16 cellular contexts compared by ENCODE assay signal in the genomic region with DNA sequence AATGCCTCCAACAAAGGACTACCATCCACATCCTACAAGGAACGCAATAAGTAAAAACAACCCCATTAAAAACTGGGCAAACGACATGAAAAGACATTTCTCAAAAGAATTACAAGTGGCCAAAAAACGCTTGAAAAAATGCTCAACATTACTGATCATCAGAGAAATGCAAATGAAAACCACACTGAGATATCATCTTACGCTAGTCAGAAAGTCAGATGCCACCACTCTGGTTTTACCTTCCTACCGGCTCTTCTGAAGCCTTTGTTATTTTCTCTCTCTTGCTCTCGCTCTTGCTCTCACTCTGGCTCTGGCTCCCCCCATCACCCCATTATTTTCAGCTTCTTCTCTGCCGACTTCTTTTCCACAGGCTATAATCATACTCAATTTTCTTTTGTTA. TPM values are rescaled to one million over a fixed set of nuclear protein-coding genes. Genes with fewer than 3 reads are reported as not detected.
A peak's percentile ranks its signal among the peaks of the same experiment; 100 is the strongest.
DNase-seq lines count a peak whose midpoint lies in the region; ATAC-seq and FAIRE-seq lines count a peak whose summit lies in the region.
"Had no signal": no experiment of that assay in that cellular context is flagged by ENCODE, and none has a peak within 500 bp of the region (broad histone marks: within the 10 kb centered on the region; RNA-seq: fewer than 3 reads in every experiment).

No MANE protein-coding gene starts in this region.

- no peaks in the 10 kb centered on the region for H3K79me2 ChIP-seq in GM23248 (ENCODE audit: insufficient read depth)

- H3K27ac ChIP-seq in small intestine (ENCODE audit: low read depth in 1 of 2, low read length in 1 of 2) = no peak overlapping the region
- H3K27ac ChIP-seq in GM23248 = no peak overlapping the region
- H3K27ac ChIP-seq: thyroid gland had no signal

- no peaks in the 10 kb centered on the region for H3K9me3 Mint-ChIP-seq in activated T-cell treated with anti-CD3 and anti-CD28 coated beads, Interleukin-2, amount 50 U/mL, for 24 hours
- no peaks in the 10 kb centered on the region for H3K9me3 Mint-ChIP-seq in T-cell

- peaks cover 0 to 3% of the 10 kb centered on the region in 2 donors for H3K4me1 ChIP-seq in small intestine (ENCODE audit: control insufficient read depth in 2 of 2, insufficient read depth in 1 of 2, low read depth in 1 of 2, low read length in 1 of 2)
- no peaks in the 10 kb centered on the region for H3K4me1 ChIP-seq in GM23248 (ENCODE audit: insufficient read depth)
- H3K4me1 ChIP-seq: thyroid gland had no signal

- H3K9ac ChIP-seq in GM23248 = no peak overlapping the region

- no peak overlapping the region for H3K4me2 ChIP-seq in GM23248 (ENCODE audit: unreplicated experiment)

- H3F3A ChIP-seq in GM23248 (ENCODE audit: insufficient read depth) = no peaks in the 10 kb centered on the region

- no peaks in the 10 kb centered on the region for H3K27me3 Mint-ChIP-seq in activated T-cell treated with anti-CD3 and anti-CD28 coated beads, Interleukin-2, amount 50 U/mL, for 24 hours
- H3K27me3 Mint-ChIP-seq in T-cell = no peaks in the 10 kb centered on the region

- no peak overlapping the region for H2AFZ ChIP-seq in GM23248

- no peaks in the 10 kb centered on the region for H3K9me2 ChIP-seq in GM23248 (ENCODE audit: insufficient read depth)

- H3K4me3 ChIP-seq in small intestine (ENCODE audit: low read depth in 1 of 2, low read length in 2 of 2) (no peak overlapping the region), GM23248 (no peak overlapping the region)
- H3K4me3 ChIP-seq: thyroid gland had no signal

- H3K27me3 ChIP-seq in small intestine (ENCODE audit: control insufficient read depth in 2 of 2, insufficient read depth in 2 of 2, low read length in 2 of 2) (no peaks in the 10 kb centered on the region), GM23248 (replicated peaks; ENCODE audit: insufficient read depth) (no peaks in the 10 kb centered on the region)
- H3K27me3 ChIP-seq: thyroid gland had no signal

- H3K4me1 Mint-ChIP-seq in activated T-cell treated with anti-CD3 and anti-CD28 coated beads, Interleukin-2, amount 50 U/mL, for 24 hours (ENCODE audit: low read depth) = peaks cover 77% of the 10 kb centered on the region
- peaks cover 85 to 91% (median 86%) of the 10 kb centered on the region in 3 donors for H3K4me1 Mint-ChIP-seq in T-cell
- H3K4me1 Mint-ChIP-seq: mesothelial cell of epicardium had no signal

- in situ Hi-C loops in GM23248 (cut with MboI) = no loop called here

- H3K36me3 ChIP-seq in small intestine (ENCODE audit: control insufficient read depth in 2 of 2, insufficient read depth in 2 of 2, low read length in 2 of 2) (peaks cover 0 to 2% of the 10 kb centered on the region in 2 donors), GM23248 (ENCODE audit: low read depth) (peaks cover 9% of the 10 kb centered on the region)
- H3K36me3 ChIP-seq: thyroid gland had no signal

- CTCF ChIA-PET in T-cell (lab: Charles Lee) = no interaction called here

- DNase-seq in activated T-cell treated with anti-CD3 and anti-CD28 coated beads, Interleukin-2, amount 50 U/mL, for 24 hours = no peak
- DNase-seq in activated T-cell treated with anti-CD3 and anti-CD28 coated beads, Interleukin-2, amount 50 U/mL, for 1 hour = no peak
- DNase-seq in T-cell (peak in 26 of 34 experiments; percentile 2 to 31 (median 13)), astrocyte of the hippocampus (ENCODE audit: low read depth, low spot score) (peak; percentile 36), small intestine (peak; percentile 18), superior temporal gyrus (ENCODE audit: extremely low spot score) (no peak), GM23248 (no peak)
- DNase-seq: activated CD8-positive, alpha-beta memory T cell treated with anti-CD3 and anti-CD28 coated beads, Interleukin-2, amount 50 U/mL, for 48 hours; NCI-H2029 treated with DMSO at 0.1 percent for 48 hours; RPMI8226; stimulated activated CD4-positive, alpha-beta T cell treated with anti-CD3 and anti-CD28 coated beads, Interleukin-12 subunit alpha, Interleukin-12 subunit beta, amount 100 ng/mL, for 4 hours; thyroid gland had no signal

- no peaks in the 10 kb centered on the region for H4K20me1 ChIP-seq in GM23248 (ENCODE audit: insufficient read depth)

- FAIRE-seq in small intestine (lab: Jason Lieb, UNC) = no peak
- FAIRE-seq: frontal cortex had no signal

- 77 to 87% (median 82%) methylated on average over 7 of the region's 7 CpGs for WGBS in small intestine, 3 donors
- 78 to 84% methylated on average over 7 of the region's 7 CpGs for WGBS in GM23248 (ENCODE audit: low coverage in 1 of 2, low lambda C conversion rate in 2 of 2, missing lambda C conversion rate in 2 of 2), 2 experiments

- H3K9me3 ChIP-seq in small intestine (ENCODE audit: control insufficient read depth, low read depth) (no peaks in the 10 kb centered on the region), GM23248 (ENCODE audit: low read depth) (no peaks in the 10 kb centered on the region)
- H3K9me3 ChIP-seq: thyroid gland had no signal

- POLR2A ChIA-PET in T-cell (lab: Charles Lee) = interaction anchor here in 1 of 2 donors (0.7 kb wide), 1 partner anchor 44 kb away, joined by 3 read pairs; no protein-coding TSS in a partner anchor

- H3K36me3 Mint-ChIP-seq in activated T-cell treated with anti-CD3 and anti-CD28 coated beads, Interleukin-2, amount 50 U/mL, for 24 hours (ENCODE audit: low read depth) = peaks cover 19% of the 10 kb centered on the region
- peaks cover 5% of the 10 kb centered on the region for H3K36me3 Mint-ChIP-seq in T-cell

- H3K4me3 Mint-ChIP-seq in activated T-cell treated with anti-CD3 and anti-CD28 coated beads, Interleukin-2, amount 50 U/mL, for 24 hours = peak overlapping the region; percentile 26
- peak overlapping the region; percentile 58 to 67 (median 62) for H3K4me3 Mint-ChIP-seq in T-cell
- H3K4me3 Mint-ChIP-seq: mesothelial cell of epicardium had no signal

- H3K27ac Mint-ChIP-seq in activated T-cell treated with anti-CD3 and anti-CD28 coated beads, Interleukin-2, amount 50 U/mL, for 24 hours = peak overlapping the region; percentile 72
- H3K27ac Mint-ChIP-seq in T-cell = peak overlapping the region; percentile 98
- H3K27ac Mint-ChIP-seq: mesothelial cell of epicardium had no signal

- ATAC-seq in T-cell (replicated peaks in 1 of 4) (peak; percentile 80 to 84 (median 82)), GM18861 (IDR thresholded peaks at IDR 0.05; ENCODE audit: unreplicated experiment) (no peak)
- ATAC-seq: HCT116 had no signal

RNA-seq across cellular contexts. Expression of gene VPS45, which starts 38.8 kb away (rescaled TPM):
- 10 to 100 TPM; 24.9 to 30.7 (median 28.0) TPM for total RNA-seq in T-cell
- polyA plus RNA-seq in small intestine (10 to 100 TPM; 19.2 to 25.9 (median 19.4) TPM), GM23248 (2016; fragmentation: Nextera tagmentation; extraction: Ambion mirVana) (38.9 and 41.7 TPM in 2 replicates)
- 42.0 and 49.2 TPM in 2 replicates for total RNA-seq in GM23248 (2014; rRNA removed; shearing (Covaris generic))

RNA-seq across cellular contexts. Expression of gene PLEKHO1, which starts 43.4 kb away (rescaled TPM):
- total RNA-seq in T-cell = 100 to 1,000 TPM in 3 of 5 donors, 10 to 100 TPM in 2; 68.9 to 183 (median 154) TPM
- polyA plus RNA-seq in small intestine (10 to 100 TPM in 2 of 3 donors, 1 to 10 TPM in 1; 8.1 to 38.4 (median 29.8) TPM), GM23248 (2016; fragmentation: Nextera tagmentation; extraction: Ambion mirVana) (30.7 and 34.8 TPM in 2 replicates)
- total RNA-seq in GM23248 (2014; rRNA removed; shearing (Covaris generic)) = 24.8 and 26.9 TPM in 2 replicates

Comparison
In these comparisons a context has a peak if more than half of its experiments do, and no peak if none do; other contexts are left out.
1. DNase-seq: peak in T-cell (26 of 34), astrocyte of the hippocampus (single experiment) and small intestine (single experiment); none in activated T-cell treated with anti-CD3 and anti-CD28 coated beads, Interleukin-2, amount 50 U/mL, for 24 hours (single experiment), activated T-cell treated with anti-CD3 and anti-CD28 coated beads, Interleukin-2, amount 50 U/mL, for 1 hour (single experiment), superior temporal gyrus (single experiment) and GM23248 (single experiment).